ENCODE assay signal across 2 cellular contexts in genomic region chr6:12485226-12485764, GRCh38.
TF ChIP-seq lines count a peak whose summit lies in the region.

No MANE protein-coding gene starts in this region.

TF ChIP-seq in GM23338, 12 proteins besides CTCF, POLR2A, EP300 and RAD21 (continued from another document):
- TF ChIP-seq REST (IDR thresholded peaks at IDR 0.05; ENCODE audit: unreplicated experiment) (no peak), NANOG (IDR thresholded peaks at IDR 0.05; ENCODE audit: borderline replicate concordance) (no peak), EZH2phosphoT487 (IDR thresholded peaks at IDR 0.05; ENCODE audit: unreplicated experiment) (no peak), STAT1 (IDR thresholded peaks at IDR 0.05; ENCODE audit: unreplicated experiment) (no peak), ETS1 (IDR thresholded peaks at IDR 0.05) (no peak)

TF ChIP-seq in SK-N-SH treated with all-trans-retinoic acid at 6 μM for 48 hours, 23 proteins besides CTCF, POLR2A, EP300 and RAD21 (continued from another document):
- TF ChIP-seq CSRNP3 (CRISPR knock-in tag; IDR thresholded peaks at IDR 0.05) (no peak), ISL1 (CRISPR knock-in tag; IDR thresholded peaks at IDR 0.05) (no peak), OSR1 (CRISPR knock-in tag; IDR thresholded peaks at IDR 0.05) (no peak), PPARA (CRISPR knock-in tag; IDR thresholded peaks at IDR 0.05; ENCODE audit: borderline replicate concordance) (no peak), TOX (CRISPR knock-in tag; IDR thresholded peaks at IDR 0.05; ENCODE audit: borderline replicate concordance) (no peak), ARNTL (CRISPR knock-in tag; IDR thresholded peaks at IDR 0.05; ENCODE audit: borderline replicate concordance, low read depth) (no peak), BACH2 (CRISPR knock-in tag; IDR thresholded peaks at IDR 0.05; ENCODE audit: borderline replicate concordance) (no peak)
